In genomic region chr7:119197872-119198527, GRCh38 we compare ENCODE assay signal across 8 cellular contexts.
DNase-seq lines count a peak whose midpoint lies in the region; ATAC-seq and TF ChIP-seq lines count a peak whose summit lies in the region.

No MANE protein-coding gene starts in this region.

- H3K27me3 Mint-ChIP-seq in chondrocyte (ENCODE audit: low read depth): peaks cover 20% of the 10 kb centered on the region
- H3K27me3 Mint-ChIP-seq in activated CD8-positive, alpha-beta memory T cell treated with anti-CD3 and anti-CD28 coated beads, Interleukin-2, amount 10 ng/mL, durations not matched to agents 7 days and 5 days: no peaks in the 10 kb centered on the region

- TF ChIP-seq CTCF in chondrocyte (IDR thresholded peaks at IDR 0.05): peak; percentile 84

- no peaks in the 10 kb centered on the region for H3K4me1 Mint-ChIP-seq in chondrocyte (ENCODE audit: low read depth)
- H3K4me1 Mint-ChIP-seq in activated CD8-positive, alpha-beta memory T cell treated with anti-CD3 and anti-CD28 coated beads, Interleukin-2, amount 10 ng/mL, durations not matched to agents 7 days and 5 days: no peaks in the 10 kb centered on the region

- no peak overlapping the region for H3K27ac Mint-ChIP-seq in chondrocyte (ENCODE audit: unreplicated experiment)
- no peak overlapping the region for H3K27ac Mint-ChIP-seq in activated CD8-positive, alpha-beta memory T cell treated with anti-CD3 and anti-CD28 coated beads, Interleukin-2, amount 10 ng/mL, durations not matched to agents 7 days and 5 days

- no peaks in the 10 kb centered on the region for H3K4me1 ChIP-seq in NT2/D1 (ENCODE audit: insufficient read depth, insufficient read length)

- ATAC-seq in GM21723 (IDR thresholded peaks at IDR 0.05; ENCODE audit: unreplicated experiment): peak; percentile 86
- no peak for ATAC-seq in activated CD8-positive, alpha-beta memory T cell treated with anti-CD3 and anti-CD28 coated beads, Interleukin-2, amount 10 ng/mL, durations not matched to agents 7 days and 5 days

- H3K4me3 Mint-ChIP-seq in chondrocyte (ENCODE audit: unreplicated experiment): no peak overlapping the region
- H3K4me3 Mint-ChIP-seq in activated CD8-positive, alpha-beta memory T cell treated with anti-CD3 and anti-CD28 coated beads, Interleukin-2, amount 10 ng/mL, durations not matched to agents 7 days and 5 days: no peak overlapping the region

- no peaks in the 10 kb centered on the region for H3K36me3 Mint-ChIP-seq in chondrocyte (ENCODE audit: low read depth)
- H3K36me3 Mint-ChIP-seq in activated CD8-positive, alpha-beta memory T cell treated with anti-CD3 and anti-CD28 coated beads, Interleukin-2, amount 10 ng/mL, durations not matched to agents 7 days and 5 days: no peaks in the 10 kb centered on the region

- CTCF ChIA-PET in activated CD8-positive, alpha-beta memory T cell treated with anti-CD3 and anti-CD28 coated beads, Interleukin-2, amount 10 ng/mL, durations not matched to agents 7 days and 5 days (lab: Charles Lee): interaction anchor here (0.6 kb wide), 1 partner anchor 1024 kb away, joined by 3 read pairs; no protein-coding TSS in a partner anchor

- DNase-seq in NCI-H2196 (lab: John Stamatoyannopoulos, UW; ENCODE audit: unreplicated experiment) (peak; percentile 59), NCI-H2196 treated with DMSO at 0.1 percent for 48 hours (lab: John Stamatoyannopoulos, UW; ENCODE audit: unreplicated experiment) (no peak), HPDE6-E6E7 (ENCODE audit: extremely low spot score) (peak; percentile 3), NT2/D1 (ENCODE audit: low read depth, low spot score) (peak; percentile 32), chondrocyte (ENCODE audit: low spot score) (no peak), midbrain (lab: John Stamatoyannopoulos, UW) (peak; percentile 4)
- DNase-seq in activated CD8-positive, alpha-beta memory T cell treated with anti-CD3 and anti-CD28 coated beads, Interleukin-2, amount 10 ng/mL, durations not matched to agents 7 days and 5 days: no peak

- no peak overlapping the region for H3K9ac ChIP-seq in NT2/D1 (ENCODE audit: insufficient read length, low read depth)

- no peaks in the 10 kb centered on the region for H3K36me3 ChIP-seq in NT2/D1 (ENCODE audit: insufficient read depth, insufficient read length, low read length)

- no peaks in the 10 kb centered on the region for H3K9me3 Mint-ChIP-seq in chondrocyte (ENCODE audit: low read depth)
- H3K9me3 Mint-ChIP-seq in activated CD8-positive, alpha-beta memory T cell treated with anti-CD3 and anti-CD28 coated beads, Interleukin-2, amount 10 ng/mL, durations not matched to agents 7 days and 5 days (ENCODE audit: low read depth): no peaks in the 10 kb centered on the region

- H3K4me3 ChIP-seq in NT2/D1 (ENCODE audit: insufficient read length, low read depth): no peak overlapping the region

- no peaks in the 10 kb centered on the region for H3K27me3 ChIP-seq in NT2/D1 (ENCODE audit: insufficient read depth, insufficient read length)

- H3K9me3 ChIP-seq in NT2/D1 (ENCODE audit: insufficient read depth, low read length): no peaks in the 10 kb centered on the region

Comparison
In these comparisons a context has a peak if more than half of its experiments do, and no peak if none do; other contexts are left out.
1. DNase-seq: peak in NCI-H2196 (single experiment), HPDE6-E6E7 (single experiment), NT2/D1 (single experiment) and midbrain (single experiment); none in NCI-H2196 treated with DMSO at 0.1 percent for 48 hours (single experiment), chondrocyte (single experiment) and activated CD8-positive, alpha-beta memory T cell treated with anti-CD3 and anti-CD28 coated beads, Interleukin-2, amount 10 ng/mL, durations not matched to agents 7 days and 5 days (single experiment).